In the genomic region with DNA sequence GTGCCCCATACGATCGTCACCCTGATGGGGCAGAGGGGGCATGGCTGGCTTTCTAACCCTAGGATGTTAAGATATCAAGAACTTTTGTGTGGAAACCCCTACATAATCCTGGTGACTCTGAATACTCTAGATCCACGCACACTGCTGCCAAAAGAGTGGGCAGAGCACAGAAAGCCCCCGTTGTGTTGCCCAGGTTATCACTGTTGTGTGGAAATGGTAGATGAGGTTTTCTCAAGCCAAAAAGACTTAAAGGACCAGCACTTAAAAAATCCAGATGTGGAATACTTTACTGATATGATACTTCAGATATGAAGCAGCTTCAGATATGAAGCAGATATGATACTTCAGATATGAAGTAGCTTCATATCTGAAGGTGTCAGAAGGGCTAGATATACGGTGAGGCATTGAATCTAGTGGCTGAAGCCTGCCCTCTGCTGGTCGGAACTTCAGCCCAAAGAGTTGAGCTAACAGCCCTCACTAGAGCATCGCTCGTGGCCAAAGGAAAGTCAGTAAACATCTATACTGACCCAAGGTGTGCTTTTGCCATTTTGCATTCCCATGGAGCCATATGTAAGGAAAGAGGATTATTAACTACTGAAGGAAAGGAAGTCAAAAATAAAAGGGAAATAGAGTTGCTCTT, we compare ENCODE assay signal across 9 cellular contexts.
DNase-seq lines count a peak whose midpoint lies in the region; ATAC-seq and TF ChIP-seq lines count a peak whose summit lies in the region.
"Had no signal": no experiment of that assay in that cellular context is flagged by ENCODE, and none has a peak within 500 bp of the region (broad histone marks: within the 10 kb centered on the region; RNA-seq: fewer than 3 reads in every experiment).

No MANE protein-coding gene starts in this region.

- no peak overlapping the region for H3K4me2 ChIP-seq in DND-41 (ENCODE audit: insufficient read depth, low read length)

- H3K27me3 ChIP-seq in DND-41 (ENCODE audit: insufficient read depth, low read length, poor library complexity) = no peaks in the 10 kb centered on the region
- H3K27me3 ChIP-seq in dorsolateral prefrontal cortex = no peaks in the 10 kb centered on the region

- TF ChIP-seq CTCF in DND-41 (IDR thresholded peaks at IDR 0.05; ENCODE audit: borderline replicate concordance, extremely low read depth, low read length, poor library complexity, severe bottlenecking) (peak; percentile 65), natural killer cell (IDR thresholded peaks at IDR 0.05) (peak; percentile 41), dorsolateral prefrontal cortex (IDR thresholded peaks at IDR 0.05 in 54 of 56, conservative IDR thresholded peaks at IDR 0.05 in 2 of 56; ENCODE audit: low read depth in 1 of 56, partially characterized antibody in 56 of 56) (peak in 11 of 56 donors; percentile 39 to 66 (median 53))

- no peaks in the 10 kb centered on the region for H3K27me3 Mint-ChIP-seq in activated naive CD8-positive, alpha-beta T cell treated with anti-CD3 and anti-CD28 coated beads, Interleukin-2, amount 10 ng/mL, durations not matched to agents 7 days and 5 days
- H3K27me3 Mint-ChIP-seq in natural killer cell (ENCODE audit: low read depth in 2 of 2) = no peaks in the 10 kb centered on the region

- no peaks in the 10 kb centered on the region for H3K9me3 ChIP-seq in DND-41 (ENCODE audit: insufficient read depth, low read length, severe bottlenecking)

- DNase-seq in DND-41 (peak; percentile 36), LoVo (ENCODE audit: low spot score) (peak; percentile 11), natural killer cell (peak; percentile 18), NCI-H2227 (lab: John Stamatoyannopoulos, UW; ENCODE audit: unreplicated experiment) (no peak), dorsolateral prefrontal cortex (no peak)
- DNase-seq in activated naive CD8-positive, alpha-beta T cell treated with anti-CD3 and anti-CD28 coated beads, Interleukin-2, amount 10 ng/mL, durations not matched to agents 7 days and 5 days = peak; percentile 40

- POLR2A ChIA-PET in activated naive CD8-positive, alpha-beta T cell treated with anti-CD3 and anti-CD28 coated beads, Interleukin-2, amount 10 ng/mL, durations not matched to agents 7 days and 5 days (lab: Charles Lee) = no interaction called here

- intact Hi-C loops in natural killer cell (cut with micrococcal nuclease) (no loop called here), dorsolateral prefrontal cortex (cut with DNase I) (loop anchor here in 1 of 2 donors (10.0 kb wide), 2 partner anchors 109 to 439 kb away; partner anchors contain the start of gene DDX3Y)

- H2AFZ ChIP-seq in DND-41 (ENCODE audit: low read depth, low read length) = no peak overlapping the region

- no peaks in the 10 kb centered on the region for H3K4me1 ChIP-seq in DND-41 (ENCODE audit: insufficient read depth, low read length)

- no peaks in the 10 kb centered on the region for H3K9me3 Mint-ChIP-seq in activated naive CD8-positive, alpha-beta T cell treated with anti-CD3 and anti-CD28 coated beads, Interleukin-2, amount 10 ng/mL, durations not matched to agents 7 days and 5 days
- H3K9me3 Mint-ChIP-seq in natural killer cell = no peaks in the 10 kb centered on the region

- H4K20me1 ChIP-seq in DND-41 (ENCODE audit: insufficient read depth, low read length) = no peaks in the 10 kb centered on the region

- no peak overlapping the region for H3K9ac ChIP-seq in DND-41 (ENCODE audit: low read depth, low read length)

- H3K27ac Mint-ChIP-seq in activated naive CD8-positive, alpha-beta T cell treated with anti-CD3 and anti-CD28 coated beads, Interleukin-2, amount 10 ng/mL, durations not matched to agents 7 days and 5 days = peak overlapping the region; percentile 67
- peak overlapping the region in 1 of 2 donors; percentile 71 for H3K27ac Mint-ChIP-seq in natural killer cell

- no peak overlapping the region for H3K4me3 Mint-ChIP-seq in activated naive CD8-positive, alpha-beta T cell treated with anti-CD3 and anti-CD28 coated beads, Interleukin-2, amount 10 ng/mL, durations not matched to agents 7 days and 5 days
- H3K4me3 Mint-ChIP-seq in natural killer cell = no peak overlapping the region

- H3K36me3 Mint-ChIP-seq in activated naive CD8-positive, alpha-beta T cell treated with anti-CD3 and anti-CD28 coated beads, Interleukin-2, amount 10 ng/mL, durations not matched to agents 7 days and 5 days = peaks cover 4% of the 10 kb centered on the region
- H3K36me3 Mint-ChIP-seq in natural killer cell = no peaks in the 10 kb centered on the region

- H3K4me3 ChIP-seq in DND-41 (ENCODE audit: low read depth in 1 of 2, low read length in 2 of 2) (no peak overlapping the region), dorsolateral prefrontal cortex (no peak overlapping the region)
- H3K4me3 ChIP-seq: skin epidermis had no signal

- H3K27ac ChIP-seq in DND-41 (ENCODE audit: low read length) = no peak overlapping the region
- no peak overlapping the region for H3K27ac ChIP-seq in dorsolateral prefrontal cortex
- H3K27ac ChIP-seq: skin epidermis had no signal

- H3K36me3 ChIP-seq in DND-41 (ENCODE audit: insufficient read depth, low read length) = peaks cover 71% of the 10 kb centered on the region

- peak; percentile 68; the same call in 2 of the 3 replicates for ATAC-seq in DND-41 (ENCODE audit: insufficient read depth, low read depth)
- ATAC-seq in activated naive CD8-positive, alpha-beta T cell treated with anti-CD3 and anti-CD28 coated beads, Interleukin-2, amount 10 ng/mL, durations not matched to agents 7 days and 5 days (ENCODE audit: low read depth) = peak; percentile 42
- peak in 2 of 3 donors; percentile 73 to 81 for ATAC-seq in natural killer cell
- no peak for ATAC-seq in GM21528 (IDR thresholded peaks at IDR 0.05; ENCODE audit: low FRiP score, unreplicated experiment)
- no peak for ATAC-seq in GM21447 (IDR thresholded peaks at IDR 0.05; ENCODE audit: unreplicated experiment)

- no peaks in the 10 kb centered on the region for H3K79me2 ChIP-seq in DND-41 (ENCODE audit: insufficient read depth, low read length)

- H3K4me1 Mint-ChIP-seq in activated naive CD8-positive, alpha-beta T cell treated with anti-CD3 and anti-CD28 coated beads, Interleukin-2, amount 10 ng/mL, durations not matched to agents 7 days and 5 days = no peaks in the 10 kb centered on the region
- H3K4me1 Mint-ChIP-seq in natural killer cell = peaks cover 0 to 19% of the 10 kb centered on the region in 2 donors

Comparison
In these comparisons a context has a peak if more than half of its experiments do, and no peak if none do; other contexts are left out.
1. ATAC-seq: peak in DND-41 (single experiment), activated naive CD8-positive, alpha-beta T cell treated with anti-CD3 and anti-CD28 coated beads, Interleukin-2, amount 10 ng/mL, durations not matched to agents 7 days and 5 days (single experiment) and natural killer cell (2 of 3); none in GM21528 (single experiment) and GM21447 (single experiment).
2. DNase-seq: peak in DND-41 (single experiment), LoVo (single experiment), activated naive CD8-positive, alpha-beta T cell treated with anti-CD3 and anti-CD28 coated beads, Interleukin-2, amount 10 ng/mL, durations not matched to agents 7 days and 5 days (single experiment) and natural killer cell (single experiment); none in NCI-H2227 (single experiment) and dorsolateral prefrontal cortex (0 of 10).